ENCODE assay signal across 1 cellular context in the genomic region with DNA sequence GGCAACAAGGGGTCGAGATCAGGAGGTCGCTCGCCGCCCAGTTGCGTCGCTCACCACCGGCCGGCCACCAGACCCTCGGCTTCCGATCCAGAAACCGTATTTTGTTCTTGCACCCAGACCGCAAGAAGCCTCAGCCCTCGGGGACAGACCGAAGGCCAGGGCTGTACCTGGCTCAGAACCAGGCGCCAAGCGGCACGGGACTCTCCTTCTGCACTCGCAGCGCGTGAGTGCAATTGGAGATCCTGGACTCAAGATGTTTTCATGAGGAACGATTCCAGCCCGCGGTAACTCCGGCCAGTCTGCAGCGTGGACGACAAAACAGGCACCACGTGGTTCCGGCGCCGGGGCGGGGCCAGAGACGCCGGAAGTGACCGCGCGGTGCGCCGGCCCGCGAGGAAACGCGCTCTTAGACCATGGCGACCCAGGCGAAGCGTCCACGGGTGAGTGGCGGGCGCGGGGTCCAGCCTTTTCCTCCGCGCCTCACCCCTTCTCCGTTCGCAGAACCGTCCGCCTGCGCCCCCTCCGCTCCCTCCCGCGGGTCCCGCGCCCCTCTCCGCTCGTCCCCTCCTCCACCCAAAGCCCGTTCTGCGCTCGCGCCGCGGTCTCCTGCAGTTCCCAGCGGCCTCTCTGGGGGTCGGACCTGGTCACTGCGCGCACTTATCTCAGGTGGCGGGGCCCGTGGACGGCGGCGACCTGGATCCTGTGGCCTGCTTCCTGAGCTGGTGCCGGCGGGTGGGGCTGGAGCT.
TF ChIP-seq lines count a peak whose summit lies in the region.

A gene with protein sequence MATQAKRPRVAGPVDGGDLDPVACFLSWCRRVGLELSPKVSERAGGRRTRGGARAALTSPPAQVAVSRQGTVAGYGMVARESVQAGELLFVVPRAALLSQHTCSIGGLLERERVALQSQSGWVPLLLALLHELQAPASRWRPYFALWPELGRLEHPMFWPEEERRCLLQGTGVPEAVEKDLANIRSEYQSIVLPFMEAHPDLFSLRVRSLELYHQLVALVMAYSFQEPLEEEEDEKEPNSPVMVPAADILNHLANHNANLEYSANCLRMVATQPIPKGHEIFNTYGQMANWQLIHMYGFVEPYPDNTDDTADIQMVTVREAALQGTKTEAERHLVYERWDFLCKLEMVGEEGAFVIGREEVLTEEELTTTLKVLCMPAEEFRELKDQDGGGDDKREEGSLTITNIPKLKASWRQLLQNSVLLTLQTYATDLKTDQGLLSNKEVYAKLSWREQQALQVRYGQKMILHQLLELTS (plus strand): TSS at position 393 of the 746 bp plus-strand sequence. CDS start 21 bp downstream, at position 414.

TF ChIP-seq in K562, 482 proteins besides CTCF, POLR2A, EP300 and RAD21 (continued from another document and continues in another):
- TF ChIP-seq, protein P1, sequence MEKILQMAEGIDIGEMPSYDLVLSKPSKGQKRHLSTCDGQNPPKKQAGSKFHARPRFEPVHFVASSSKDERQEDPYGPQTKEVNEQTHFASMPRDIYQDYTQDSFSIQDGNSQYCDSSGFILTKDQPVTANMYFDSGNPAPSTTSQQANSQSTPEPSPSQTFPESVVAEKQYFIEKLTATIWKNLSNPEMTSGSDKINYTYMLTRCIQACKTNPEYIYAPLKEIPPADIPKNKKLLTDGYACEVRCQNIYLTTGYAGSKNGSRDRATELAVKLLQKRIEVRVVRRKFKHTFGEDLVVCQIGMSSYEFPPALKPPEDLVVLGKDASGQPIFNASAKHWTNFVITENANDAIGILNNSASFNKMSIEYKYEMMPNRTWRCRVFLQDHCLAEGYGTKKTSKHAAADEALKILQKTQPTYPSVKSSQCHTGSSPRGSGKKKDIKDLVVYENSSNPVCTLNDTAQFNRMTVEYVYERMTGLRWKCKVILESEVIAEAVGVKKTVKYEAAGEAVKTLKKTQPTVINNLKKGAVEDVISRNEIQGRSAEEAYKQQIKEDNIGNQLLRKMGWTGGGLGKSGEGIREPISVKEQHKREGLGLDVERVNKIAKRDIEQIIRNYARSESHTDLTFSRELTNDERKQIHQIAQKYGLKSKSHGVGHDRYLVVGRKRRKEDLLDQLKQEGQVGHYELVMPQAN (IDR thresholded peaks at IDR 0.05; ENCODE audit: borderline replicate concordance) = peak; percentile 98
- no peak for TF ChIP-seq U2AF2 (optimal IDR thresholded peaks at IDR 0.05; ENCODE audit: low read depth, low read length)
- no peak for TF ChIP-seq FOXA1 (IDR thresholded peaks at IDR 0.05; ENCODE audit: borderline replicate concordance)
- TF ChIP-seq ZNF384 (IDR thresholded peaks at IDR 0.05; ENCODE audit: low read depth, low read length) = no peak
- no peak for TF ChIP-seq EGR1 (conservative IDR thresholded peaks at IDR 0.05)
- TF ChIP-seq, protein P2, sequence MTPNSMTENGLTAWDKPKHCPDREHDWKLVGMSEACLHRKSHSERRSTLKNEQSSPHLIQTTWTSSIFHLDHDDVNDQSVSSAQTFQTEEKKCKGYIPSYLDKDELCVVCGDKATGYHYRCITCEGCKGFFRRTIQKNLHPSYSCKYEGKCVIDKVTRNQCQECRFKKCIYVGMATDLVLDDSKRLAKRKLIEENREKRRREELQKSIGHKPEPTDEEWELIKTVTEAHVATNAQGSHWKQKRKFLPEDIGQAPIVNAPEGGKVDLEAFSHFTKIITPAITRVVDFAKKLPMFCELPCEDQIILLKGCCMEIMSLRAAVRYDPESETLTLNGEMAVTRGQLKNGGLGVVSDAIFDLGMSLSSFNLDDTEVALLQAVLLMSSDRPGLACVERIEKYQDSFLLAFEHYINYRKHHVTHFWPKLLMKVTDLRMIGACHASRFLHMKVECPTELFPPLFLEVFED (CRISPR knock-in tag; conservative IDR thresholded peaks at IDR 0.05) = no peak
- no peak for TF ChIP-seq ZNF174 (CRISPR knock-in tag; IDR thresholded peaks at IDR 0.05)
- 0 out of 2 replicates have a peak, but pooled peaks have one; percentile 44 for TF ChIP-seq ZNF143 (CRISPR knock-in tag; IDR thresholded peaks at IDR 0.05)
- no peak for TF ChIP-seq ZNF644 (tag; IDR thresholded peaks at IDR 0.05; ENCODE audit: low read depth)
- no peak for TF ChIP-seq ZNF707 (CRISPR knock-in tag; conservative IDR thresholded peaks at IDR 0.05)
- no peak for TF ChIP-seq RHOXF2B (CRISPR knock-in tag; conservative IDR thresholded peaks at IDR 0.05)
- TF ChIP-seq HLTF (IDR thresholded peaks at IDR 0.05) = 0 out of 2 replicates have a peak, but pooled peaks have one; percentile 38
- TF ChIP-seq, protein P3, sequence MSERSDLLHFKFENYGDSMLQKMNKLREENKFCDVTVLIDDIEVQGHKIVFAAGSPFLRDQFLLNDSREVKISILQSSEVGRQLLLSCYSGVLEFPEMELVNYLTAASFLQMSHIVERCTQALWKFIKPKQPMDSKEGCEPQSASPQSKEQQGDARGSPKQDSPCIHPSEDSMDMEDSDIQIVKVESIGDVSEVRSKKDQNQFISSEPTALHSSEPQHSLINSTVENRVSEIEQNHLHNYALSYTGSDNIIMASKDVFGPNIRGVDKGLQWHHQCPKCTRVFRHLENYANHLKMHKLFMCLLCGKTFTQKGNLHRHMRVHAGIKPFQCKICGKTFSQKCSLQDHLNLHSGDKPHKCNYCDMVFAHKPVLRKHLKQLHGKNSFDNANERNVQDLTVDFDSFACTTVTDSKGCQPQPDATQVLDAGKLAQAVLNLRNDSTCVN (CRISPR knock-in tag; IDR thresholded peaks at IDR 0.05) = 0 out of 2 replicates have a peak, but pooled peaks have one; percentile 51
- no peak for TF ChIP-seq ADNP (tag; IDR thresholded peaks at IDR 0.05)
- TF ChIP-seq PTRF (tag; IDR thresholded peaks at IDR 0.05) = no peak
- TF ChIP-seq ZKSCAN3 (CRISPR knock-in tag; IDR thresholded peaks at IDR 0.05) = no peak
- no peak for TF ChIP-seq DACH1 (IDR thresholded peaks at IDR 0.05; ENCODE audit: partially characterized antibody)
- TF ChIP-seq MYBL2 (IDR thresholded peaks at IDR 0.05; ENCODE audit: low read depth) = no peak
- TF ChIP-seq MYBL2 (CRISPR knock-in tag; IDR thresholded peaks at IDR 0.05; ENCODE audit: borderline replicate concordance) = no peak
- TF ChIP-seq BRD9 (IDR thresholded peaks at IDR 0.05; ENCODE audit: low read depth, partially characterized antibody) = no peak
- no peak for TF ChIP-seq CSDE1 (IDR thresholded peaks at IDR 0.05)
- TF ChIP-seq, protein P4, sequence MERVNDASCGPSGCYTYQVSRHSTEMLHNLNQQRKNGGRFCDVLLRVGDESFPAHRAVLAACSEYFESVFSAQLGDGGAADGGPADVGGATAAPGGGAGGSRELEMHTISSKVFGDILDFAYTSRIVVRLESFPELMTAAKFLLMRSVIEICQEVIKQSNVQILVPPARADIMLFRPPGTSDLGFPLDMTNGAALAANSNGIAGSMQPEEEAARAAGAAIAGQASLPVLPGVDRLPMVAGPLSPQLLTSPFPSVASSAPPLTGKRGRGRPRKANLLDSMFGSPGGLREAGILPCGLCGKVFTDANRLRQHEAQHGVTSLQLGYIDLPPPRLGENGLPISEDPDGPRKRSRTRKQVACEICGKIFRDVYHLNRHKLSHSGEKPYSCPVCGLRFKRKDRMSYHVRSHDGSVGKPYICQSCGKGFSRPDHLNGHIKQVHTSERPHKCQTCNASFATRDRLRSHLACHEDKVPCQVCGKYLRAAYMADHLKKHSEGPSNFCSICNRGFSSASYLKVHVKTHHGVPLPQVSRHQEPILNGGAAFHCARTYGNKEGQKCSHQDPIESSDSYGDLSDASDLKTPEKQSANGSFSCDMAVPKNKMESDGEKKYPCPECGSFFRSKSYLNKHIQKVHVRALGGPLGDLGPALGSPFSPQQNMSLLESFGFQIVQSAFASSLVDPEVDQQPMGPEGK (CRISPR knock-in tag; IDR thresholded peaks at IDR 0.05; ENCODE audit: borderline replicate concordance) = no peak
- no peak for TF ChIP-seq YBX1 (IDR thresholded peaks at IDR 0.05)
- no peak for TF ChIP-seq TCF7L2 (IDR thresholded peaks at IDR 0.05; ENCODE audit: low read depth, low read length)
- TF ChIP-seq, protein P5, sequence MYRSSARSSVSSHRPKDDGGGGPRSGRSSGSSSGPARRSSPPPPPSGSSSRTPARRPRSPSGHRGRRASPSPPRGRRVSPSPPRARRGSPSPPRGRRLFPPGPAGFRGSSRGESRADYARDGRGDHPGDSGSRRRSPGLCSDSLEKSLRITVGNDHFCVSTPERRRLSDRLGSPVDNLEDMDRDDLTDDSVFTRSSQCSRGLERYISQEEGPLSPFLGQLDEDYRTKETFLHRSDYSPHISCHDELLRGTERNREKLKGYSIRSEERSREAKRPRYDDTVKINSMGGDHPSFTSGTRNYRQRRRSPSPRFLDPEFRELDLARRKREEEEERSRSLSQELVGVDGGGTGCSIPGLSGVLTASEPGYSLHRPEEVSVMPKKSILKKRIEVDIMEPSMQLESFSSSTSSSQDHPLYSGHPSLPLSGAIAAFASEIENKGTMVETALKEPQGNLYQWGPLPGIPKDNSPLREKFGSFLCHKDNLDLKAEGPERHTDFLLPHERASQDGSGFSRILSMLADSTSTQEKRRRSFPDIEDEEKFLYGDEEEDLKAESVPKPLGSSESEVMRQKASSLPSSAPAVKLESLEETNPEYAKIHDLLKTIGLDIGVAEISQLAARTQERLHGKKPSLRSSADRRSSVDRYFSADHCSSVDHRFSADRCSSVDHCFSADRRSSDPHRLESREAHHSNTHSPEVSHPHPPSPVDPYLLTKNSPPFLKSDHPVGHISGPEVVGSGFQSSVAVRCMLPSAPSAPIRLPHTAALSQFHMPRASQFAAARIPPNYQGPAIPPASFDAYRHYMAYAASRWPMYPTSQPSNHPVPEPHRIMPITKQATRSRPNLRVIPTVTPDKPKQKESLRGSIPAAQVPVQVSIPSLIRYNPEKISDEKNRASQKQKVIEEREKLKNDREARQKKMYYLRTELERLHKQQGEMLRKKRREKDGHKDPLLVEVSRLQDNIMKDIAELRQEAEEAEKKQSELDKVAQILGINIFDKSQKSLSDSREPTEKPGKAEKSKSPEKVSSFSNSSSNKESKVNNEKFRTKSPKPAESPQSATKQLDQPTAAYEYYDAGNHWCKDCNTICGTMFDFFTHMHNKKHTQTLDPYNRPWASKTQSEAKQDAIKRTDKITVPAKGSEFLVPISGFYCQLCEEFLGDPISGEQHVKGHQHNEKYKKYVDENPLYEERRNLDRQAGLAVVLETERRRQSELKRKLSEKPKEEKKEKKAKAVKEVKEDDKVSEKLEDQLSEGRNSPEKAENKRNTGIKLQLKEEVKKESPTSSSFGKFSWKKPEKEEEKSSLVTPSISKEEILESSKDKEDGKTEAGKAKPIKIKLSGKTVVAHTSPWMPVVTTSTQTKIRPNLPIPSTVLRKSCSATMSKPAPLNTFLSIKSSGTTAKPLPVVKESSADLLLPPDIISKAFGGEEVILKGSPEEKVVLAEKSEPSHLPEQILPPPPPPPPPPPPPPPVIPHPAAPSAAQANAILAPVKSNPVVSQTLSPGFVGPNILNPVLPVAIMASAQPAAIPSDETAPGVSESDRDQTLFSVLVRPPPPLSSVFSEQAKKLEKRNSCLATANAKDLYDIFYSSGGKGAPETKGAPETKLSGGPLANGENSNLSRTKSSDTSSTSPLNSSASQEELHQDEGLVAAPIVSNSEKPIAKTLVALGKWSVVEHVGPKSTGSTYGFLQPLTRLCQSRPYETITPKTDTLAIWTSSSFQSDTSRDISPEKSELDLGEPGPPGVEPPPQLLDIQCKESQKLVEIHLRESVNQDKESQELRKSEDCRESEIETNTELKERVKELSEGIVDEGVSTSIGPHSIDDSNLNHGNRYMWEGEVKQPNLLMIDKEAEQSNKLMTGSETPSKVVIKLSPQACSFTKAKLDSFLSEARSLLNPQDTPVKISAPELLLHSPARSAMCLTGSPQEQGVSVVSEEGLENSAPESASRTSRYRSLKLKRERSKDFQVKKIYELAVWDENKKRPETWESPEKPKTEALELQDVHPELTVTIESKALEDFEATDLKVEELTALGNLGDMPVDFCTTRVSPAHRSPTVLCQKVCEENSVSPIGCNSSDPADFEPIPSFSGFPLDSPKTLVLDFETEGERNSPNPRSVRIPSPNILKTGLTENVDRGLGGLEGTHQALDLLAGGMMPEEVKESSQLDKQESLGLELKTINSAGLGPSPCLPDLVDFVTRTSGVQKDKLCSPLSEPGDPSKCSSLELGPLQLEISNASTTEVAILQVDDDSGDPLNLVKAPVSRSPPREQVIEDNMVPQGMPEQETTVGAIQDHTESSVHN (IDR thresholded peaks at IDR 0.05; ENCODE audit: borderline replicate concordance in 1 of 2, low read depth in 1 of 2) = no peak
- no peak for TF ChIP-seq ILF3 (IDR thresholded peaks at IDR 0.05; ENCODE audit: borderline replicate concordance)
- TF ChIP-seq COPS2 (conservative IDR thresholded peaks at IDR 0.05) = no peak
- TF ChIP-seq RBM39 (optimal IDR thresholded peaks at IDR 0.05; ENCODE audit: low read depth, low read length) = no peak
- TF ChIP-seq, protein P6, sequence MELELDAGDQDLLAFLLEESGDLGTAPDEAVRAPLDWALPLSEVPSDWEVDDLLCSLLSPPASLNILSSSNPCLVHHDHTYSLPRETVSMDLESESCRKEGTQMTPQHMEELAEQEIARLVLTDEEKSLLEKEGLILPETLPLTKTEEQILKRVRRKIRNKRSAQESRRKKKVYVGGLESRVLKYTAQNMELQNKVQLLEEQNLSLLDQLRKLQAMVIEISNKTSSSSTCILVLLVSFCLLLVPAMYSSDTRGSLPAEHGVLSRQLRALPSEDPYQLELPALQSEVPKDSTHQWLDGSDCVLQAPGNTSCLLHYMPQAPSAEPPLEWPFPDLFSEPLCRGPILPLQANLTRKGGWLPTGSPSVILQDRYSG (tag; conservative IDR thresholded peaks at IDR 0.05; ENCODE audit: low read depth) = no peak
- TF ChIP-seq SMARCB1 (IDR thresholded peaks at IDR 0.05; ENCODE audit: insufficient read length, low read depth) = no peak
- TF ChIP-seq ZNF444 (CRISPR knock-in tag; IDR thresholded peaks at IDR 0.05) = no peak
- TF ChIP-seq, protein P7, sequence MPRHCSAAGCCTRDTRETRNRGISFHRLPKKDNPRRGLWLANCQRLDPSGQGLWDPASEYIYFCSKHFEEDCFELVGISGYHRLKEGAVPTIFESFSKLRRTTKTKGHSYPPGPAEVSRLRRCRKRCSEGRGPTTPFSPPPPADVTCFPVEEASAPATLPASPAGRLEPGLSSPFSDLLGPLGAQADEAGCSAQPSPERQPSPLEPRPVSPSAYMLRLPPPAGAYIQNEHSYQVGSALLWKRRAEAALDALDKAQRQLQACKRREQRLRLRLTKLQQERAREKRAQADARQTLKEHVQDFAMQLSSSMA (CRISPR knock-in tag; IDR thresholded peaks at IDR 0.05) = no peak
- TF ChIP-seq DPF2 (IDR thresholded peaks at IDR 0.05) = no peak
- peak; percentile 73 for TF ChIP-seq CREB1 (IDR thresholded peaks at IDR 0.05)
- peak; percentile 74 for TF ChIP-seq CREB1 (CRISPR knock-in tag; IDR thresholded peaks at IDR 0.05)
- TF ChIP-seq CBX2 (IDR thresholded peaks at IDR 0.05; ENCODE audit: insufficient read depth, low read length, poor library complexity, severe bottlenecking) = no peak
- TF ChIP-seq, protein P8, sequence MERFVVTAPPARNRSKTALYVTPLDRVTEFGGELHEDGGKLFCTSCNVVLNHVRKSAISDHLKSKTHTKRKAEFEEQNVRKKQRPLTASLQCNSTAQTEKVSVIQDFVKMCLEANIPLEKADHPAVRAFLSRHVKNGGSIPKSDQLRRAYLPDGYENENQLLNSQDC (CRISPR knock-in tag; IDR thresholded peaks at IDR 0.05) = no peak
- TF ChIP-seq ZNF232 (CRISPR knock-in tag; IDR thresholded peaks at IDR 0.05) = peak; percentile 71
- no peak for TF ChIP-seq SNRNP70 (optimal IDR thresholded peaks at IDR 0.05; ENCODE audit: low read depth, low read length)
